1 cellular context compared by ENCODE assay signal in genomic region chr17:71441098-71441497, GRCh38.
TF ChIP-seq lines count a peak whose summit lies in the region.

No MANE protein-coding gene starts in this region.

TF ChIP-seq in H1, 55 proteins besides CTCF, POLR2A, EP300 and RAD21 (continued from another document):
- TF ChIP-seq E2F6 (IDR thresholded peaks at IDR 0.05), result no peak
- TF ChIP-seq KDM5A (IDR thresholded peaks at IDR 0.05; ENCODE audit: low read length), result no peak
- no peak for TF ChIP-seq GTF2F1 (IDR thresholded peaks at IDR 0.05; ENCODE audit: borderline replicate concordance, low read depth, low read length)
- TF ChIP-seq NANOG (IDR thresholded peaks at IDR 0.05; ENCODE audit: insufficient read depth, low read depth, low read length, poor library complexity, severe bottlenecking), result no peak
- TF ChIP-seq SIRT6 (IDR thresholded peaks at IDR 0.05; ENCODE audit: low read length), result no peak
- no peak for TF ChIP-seq EZH2 (IDR thresholded peaks at IDR 0.05; ENCODE audit: low read depth, low read length, severe bottlenecking)
- TF ChIP-seq RBBP5 (IDR thresholded peaks at IDR 0.05; ENCODE audit: borderline replicate concordance, low read depth, low read length), result no peak
